1 cellular context compared by ENCODE assay signal in the genomic region with DNA sequence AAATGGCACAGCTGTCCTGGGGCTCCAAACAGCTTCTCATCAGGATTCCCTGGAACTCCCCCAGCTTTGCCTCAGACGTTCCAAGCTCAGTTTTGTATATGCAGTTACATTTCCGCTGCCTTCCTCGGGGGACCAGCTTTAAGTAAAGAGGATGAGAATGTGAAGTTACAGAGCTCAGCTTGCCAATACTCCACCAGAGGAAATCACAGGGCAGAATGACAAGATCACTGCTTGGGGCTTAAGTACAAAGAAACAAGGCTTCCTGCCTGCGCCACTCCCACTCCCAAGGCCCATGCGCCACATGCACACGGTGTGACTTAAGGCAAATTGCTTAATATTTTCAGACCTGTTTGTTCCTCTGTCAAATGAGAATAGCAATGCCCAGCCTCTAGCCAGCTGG.
TF ChIP-seq lines count a peak whose summit lies in the region.

No MANE protein-coding gene starts in this region.

TF ChIP-seq in IMR-90, 13 proteins besides CTCF, POLR2A, EP300 and RAD21 (continued from another document):
- TF ChIP-seq USF2 (IDR thresholded peaks at IDR 0.05; ENCODE audit: low read depth, low read length) = no peak
- no peak for TF ChIP-seq BHLHE40 (IDR thresholded peaks at IDR 0.05; ENCODE audit: low read depth, low read length)
- TF ChIP-seq MAFK (IDR thresholded peaks at IDR 0.05; ENCODE audit: low read depth, low read length) = no peak
- no peak for TF ChIP-seq CHD1 (IDR thresholded peaks at IDR 0.05; ENCODE audit: low read depth, low read length)
